ENCODE assay signal across 1 cellular context in the genomic region with DNA sequence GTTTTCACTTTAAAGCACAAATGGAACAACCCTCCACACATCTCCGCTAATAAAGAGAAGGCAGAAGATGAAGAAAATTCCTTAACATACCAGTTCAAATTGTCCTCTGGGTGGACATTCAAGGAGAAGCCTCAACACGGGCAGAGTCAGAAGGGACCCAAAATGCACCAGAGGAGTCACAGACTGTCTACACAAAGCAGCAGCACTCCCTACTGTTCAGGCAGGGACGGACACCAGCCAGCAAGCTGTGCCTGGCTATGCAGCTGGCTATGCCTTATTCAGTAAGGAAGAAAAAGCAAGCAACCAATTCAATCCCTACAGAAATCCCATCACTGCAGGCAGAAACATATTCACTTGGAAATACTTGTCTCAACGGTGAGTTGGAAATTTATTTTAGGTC.
TF ChIP-seq lines count a peak whose summit lies in the region.

No MANE protein-coding gene starts in this region.

TF ChIP-seq in IMR-90, 13 proteins besides CTCF, POLR2A, EP300 and RAD21 (continued from another document):
- no peak for TF ChIP-seq ELK1 (IDR thresholded peaks at IDR 0.05; ENCODE audit: borderline replicate concordance, low read depth, low read length)
